ENCODE assay signal across 21 cellular contexts in the genomic region with DNA sequence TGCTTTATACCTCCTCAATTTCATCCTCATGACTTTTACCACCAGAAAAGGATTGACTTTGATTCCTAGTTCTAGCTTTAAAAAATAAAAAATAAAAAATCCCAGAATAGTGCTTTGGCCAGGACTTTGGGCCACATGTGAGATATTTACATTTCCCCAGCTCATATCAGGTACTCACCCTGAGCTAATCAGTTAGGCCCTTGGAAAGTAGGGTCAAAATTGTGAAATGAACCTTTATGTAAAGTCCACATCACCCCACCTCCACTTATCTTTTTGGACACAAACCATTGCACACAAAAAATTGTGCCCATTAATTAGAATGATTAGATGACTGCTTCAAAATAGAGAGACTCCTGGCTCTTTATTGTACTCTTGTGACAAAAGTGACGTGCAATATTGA. TPM values are rescaled to one million over a fixed set of nuclear protein-coding genes. Genes with fewer than 3 reads are reported as not detected.
A peak's percentile ranks its signal among the peaks of the same experiment; 100 is the strongest.
DNase-seq lines count a peak whose midpoint lies in the region; ATAC-seq and TF ChIP-seq lines count a peak whose summit lies in the region.
"Had no signal": no experiment of that assay in that cellular context is flagged by ENCODE, and none has a peak within 500 bp of the region (broad histone marks: within the 10 kb centered on the region; RNA-seq: fewer than 3 reads in every experiment).

No MANE protein-coding gene starts in this region.

- H3K4me1 Mint-ChIP-seq in MCF 10A (ENCODE audit: insufficient read depth, unreplicated experiment) (no peaks in the 10 kb centered on the region), mesothelial cell of epicardium (peaks cover 8% of the 10 kb centered on the region), CD14-positive monocyte (no peaks in the 10 kb centered on the region)

- H3K9me3 ChIP-seq in breast epithelium: no peaks in the 10 kb centered on the region
- H3K9me3 ChIP-seq: Caco-2 had no signal

- TF ChIP-seq POLR2A in breast epithelium (IDR thresholded peaks at IDR 0.05): no peak

- intact Hi-C loops in MCF 10A (cut with micrococcal nuclease): no loop called here
- intact Hi-C loops in breast epithelium (cut with DNase I; ENCODE audit: low total_unique reads): no loop called here
- intact Hi-C loops in CD14-positive monocyte (cut with micrococcal nuclease): no loop called here

- POLR2A ChIA-PET in MCF 10A (lab: Yijun Ruan, JAX): interaction anchor here (0.6 to 0.8 kb wide), 2 partner anchors 16 to 143 kb away, joined by 3 to 4 read pairs; no protein-coding TSS in a partner anchor

- ATAC-seq in left lobe of liver: peak; percentile 56
- ATAC-seq: CD8-positive, alpha-beta T cell had no signal

- TSS peak; percentile 24 for BruUV-seq in MCF 10A (replicated peaks; lab: Mats Ljungman, UMichigan)

- H3K9me3 Mint-ChIP-seq in MCF 10A (ENCODE audit: unreplicated experiment) (no peaks in the 10 kb centered on the region), mesothelial cell of epicardium (peaks cover 5% of the 10 kb centered on the region), CD14-positive monocyte (no peaks in the 10 kb centered on the region)
- H3K9me3 Mint-ChIP-seq: CD8-positive, alpha-beta T cell had no signal

- TF ChIP-seq CTCF in MCF 10A (IDR thresholded peaks at IDR 0.05; ENCODE audit: unreplicated experiment) (no peak), breast epithelium (IDR thresholded peaks at IDR 0.05) (no peak), mesothelial cell of epicardium (IDR thresholded peaks at IDR 0.05; ENCODE audit: unreplicated experiment) (no peak), CD14-positive monocyte (IDR thresholded peaks at IDR 0.05) (no peak)

- H3K4me1 ChIP-seq in breast epithelium: no peaks in the 10 kb centered on the region
- H3K4me1 ChIP-seq: Caco-2 had no signal

- no peak overlapping the region for H3K27ac ChIP-seq in breast epithelium
- H3K27ac ChIP-seq: HL-60 had no signal

- H3K4me3 ChIP-seq in breast epithelium: no peak overlapping the region

- no peak overlapping the region for H3K4me3 Mint-ChIP-seq in MCF 10A (ENCODE audit: unreplicated experiment)
- H3K4me3 Mint-ChIP-seq in mesothelial cell of epicardium: no peak overlapping the region
- H3K4me3 Mint-ChIP-seq in CD14-positive monocyte: no peak overlapping the region
- H3K4me3 Mint-ChIP-seq: CD8-positive, alpha-beta T cell had no signal

- H3K27ac Mint-ChIP-seq in MCF 10A (ENCODE audit: low read depth, unreplicated experiment) (peak overlapping the region; percentile 59), mesothelial cell of epicardium (peak overlapping the region; percentile 62), CD14-positive monocyte (peak overlapping the region in 2 of 7 donors; percentile 36 to 54)

- H3K36me3 Mint-ChIP-seq in MCF 10A (ENCODE audit: insufficient read depth, unreplicated experiment): peaks cover 44% of the 10 kb centered on the region
- H3K36me3 Mint-ChIP-seq in mesothelial cell of epicardium: peaks cover 24% of the 10 kb centered on the region
- H3K36me3 Mint-ChIP-seq in CD14-positive monocyte: peaks cover 38 to 59% of the 10 kb centered on the region in 2 donors

- DNase-seq in MCF 10A (ENCODE audit: unreplicated experiment): no peak
- DNase-seq in breast epithelium (ENCODE audit: low spot score in 2 of 2): no peak
- no peak for DNase-seq in left lobe of liver (ENCODE audit: low spot score)
- no peak for DNase-seq in mesothelial cell of epicardium (ENCODE audit: low spot score in 2 of 2, unreplicated experiment in 2 of 2)
- no peak for DNase-seq in activated CD4-positive, alpha-beta T cell treated with anti-CD3 and anti-CD28 coated beads for 48 hours
- no peak for DNase-seq in CD14-positive monocyte (ENCODE audit: low spot score)
- no peak for DNase-seq in NCI-H748 (lab: John Stamatoyannopoulos, UW; ENCODE audit: unreplicated experiment)
- DNase-seq: C1 segment of cervical spinal cord; Caco-2; CD8-positive, alpha-beta T cell; GF-D8; HCEC 1CT; NCI-H1092; NCI-H187 treated with DMSO at 0.1 percent for 48 hours; NCI-H446; NCI-H524 treated with DMSO at 0.1 percent for 48 hours; NCI-H82; NK-92 treated with Interleukin-12 subunit alpha and Interleukin-12 subunit beta, amount 100 ng/mL, for 24 hours; RPMI8226; SHP77 had no signal

- H3K27me3 Mint-ChIP-seq in MCF 10A (ENCODE audit: insufficient read depth, unreplicated experiment) (no peaks in the 10 kb centered on the region), mesothelial cell of epicardium (ENCODE audit: low read depth) (no peaks in the 10 kb centered on the region), CD14-positive monocyte (ENCODE audit: low read depth in 3 of 3) (no peaks in the 10 kb centered on the region)

- H3K36me3 ChIP-seq in breast epithelium: peaks cover 6% of the 10 kb centered on the region

- no peaks in the 10 kb centered on the region for H3K27me3 ChIP-seq in breast epithelium

- CTCF ChIA-PET in MCF 10A (lab: Yijun Ruan, JAX): no interaction called here

RNA-seq across cellular contexts. Expression of a gene that starts 17.2 kb away (rescaled TPM):
- 64.8 and 67.2 TPM in 2 replicates for total RNA-seq in MCF 10A (2022)
- total RNA-seq in breast epithelium: 10 to 100 TPM; 33.4 to 37.8 (median 37.3) TPM
- total RNA-seq in left lobe of liver: 13.2 TPM
- total RNA-seq in mesothelial cell of epicardium: 32.8 to 37.3 TPM (median 35.8 TPM) in 3 replicates
- polyA plus RNA-seq in CD14-positive monocyte: 10 to 100 TPM; 71.7 to 93.8 TPM
